ENCODE assay signal across 8 cellular contexts in genomic region chr21:15730484-15731242, GRCh38. TPM values are rescaled to one million over a fixed set of nuclear protein-coding genes. Genes with fewer than 3 reads are reported as not detected.
DNase-seq lines count a peak whose midpoint lies in the region; ATAC-seq, FAIRE-seq and TF ChIP-seq lines count a peak whose summit lies in the region.

No MANE protein-coding gene starts in this region.

- H3K4me3 Mint-ChIP-seq in stimulated activated memory B cell treated with anti-CD40 and anti-IgM and Interleukin-4, amounts not matched to agents 10 μg/mL and 1 μg/mL and 100 μg/mL, for 72 hours: peak overlapping the region; percentile 90

- intact Hi-C loops in ascending aorta (cut with DNase I): loop anchor here (10.0 kb wide), 1 partner anchor 54 kb away; no protein-coding TSS in a partner anchor
- intact Hi-C loops in kidney (cut with DNase I): no loop called here

- no peaks in the 10 kb centered on the region for H3K27me3 ChIP-seq in ascending aorta

- no peaks in the 10 kb centered on the region for H3K36me3 Mint-ChIP-seq in stimulated activated memory B cell treated with anti-CD40 and anti-IgM and Interleukin-4, amounts not matched to agents 10 μg/mL and 1 μg/mL and 100 μg/mL, for 72 hours

- H3K4me3 ChIP-seq in LNCaP clone FGC (ENCODE audit: low read depth, low read length) (peak overlapping the region; percentile 65), ascending aorta (peak overlapping the region; percentile 89 to 100), kidney (ENCODE audit: low read length in 2 of 2) (peak overlapping the region; percentile 77 to 96)

- TF ChIP-seq CTCF in LNCaP clone FGC (IDR thresholded peaks at IDR 0.05; ENCODE audit: control insufficient read depth, extremely low read depth, insufficient read depth) (no peak), ascending aorta (IDR thresholded peaks at IDR 0.05) (no peak), kidney (IDR thresholded peaks at IDR 0.05; ENCODE audit: borderline replicate concordance, extremely low read depth, insufficient read depth) (no peak)

- peak overlapping the region; percentile 80 for H3K27ac Mint-ChIP-seq in stimulated activated memory B cell treated with anti-CD40 and anti-IgM and Interleukin-4, amounts not matched to agents 10 μg/mL and 1 μg/mL and 100 μg/mL, for 72 hours

- H3K4me1 ChIP-seq in ascending aorta: peaks cover 0 to 10% of the 10 kb centered on the region in 2 donors
- peaks cover 2 to 11% of the 10 kb centered on the region in 2 donors for H3K4me1 ChIP-seq in kidney (ENCODE audit: control insufficient read depth in 1 of 2, insufficient read depth in 1 of 2, low read depth in 1 of 2, low read length in 2 of 2)

- FAIRE-seq in kidney (lab: Jason Lieb, UNC): no peak

- no peaks in the 10 kb centered on the region for H3K9me3 ChIP-seq in ascending aorta
- H3K9me3 ChIP-seq in kidney (ENCODE audit: control insufficient read depth in 1 of 2, low read length in 2 of 2): no peaks in the 10 kb centered on the region

- no peak for ATAC-seq in stimulated activated memory B cell treated with anti-CD40 and anti-IgM and Interleukin-4, amounts not matched to agents 10 μg/mL and 1 μg/mL and 100 μg/mL, for 72 hours

- H3K36me3 ChIP-seq in ascending aorta: no peaks in the 10 kb centered on the region
- H3K36me3 ChIP-seq in kidney (ENCODE audit: control insufficient read depth in 1 of 2, insufficient read depth in 2 of 2, low read length in 2 of 2): no peaks in the 10 kb centered on the region

- H3K4me1 Mint-ChIP-seq in stimulated activated memory B cell treated with anti-CD40 and anti-IgM and Interleukin-4, amounts not matched to agents 10 μg/mL and 1 μg/mL and 100 μg/mL, for 72 hours: peaks cover 35% of the 10 kb centered on the region

- no peaks in the 10 kb centered on the region for H3K27me3 Mint-ChIP-seq in stimulated activated memory B cell treated with anti-CD40 and anti-IgM and Interleukin-4, amounts not matched to agents 10 μg/mL and 1 μg/mL and 100 μg/mL, for 72 hours

- H3K27ac ChIP-seq in ascending aorta: peak overlapping the region; percentile 92 to 95
- H3K27ac ChIP-seq in kidney (ENCODE audit: low read depth in 2 of 2, low read length in 2 of 2): peak overlapping the region; percentile 81 to 90

- H3K9me3 Mint-ChIP-seq in stimulated activated memory B cell treated with anti-CD40 and anti-IgM and Interleukin-4, amounts not matched to agents 10 μg/mL and 1 μg/mL and 100 μg/mL, for 72 hours: no peaks in the 10 kb centered on the region

- peak overlapping the region; percentile 74 to 79 for H3K9ac ChIP-seq in kidney (ENCODE audit: low read length in 2 of 2)

- peak in 2 of 3 experiments; percentile 54 to 86 for DNase-seq in NCI-H1417 (lab: John Stamatoyannopoulos, UW)
- no peak for DNase-seq in NCI-H1417 treated with DMSO at 0.1 percent for 48 hours (lab: John Stamatoyannopoulos, UW)
- DNase-seq in LNCaP clone FGC (ENCODE audit: low read depth): no peak
- DNase-seq in ascending aorta (ENCODE audit: low spot score in 2 of 2): no peak
- no peak for DNase-seq in kidney
- no peak for DNase-seq in superior temporal gyrus (ENCODE audit: extremely low spot score)
- no peak for DNase-seq in CD1c-positive myeloid dendritic cell (ENCODE audit: extremely low spot score)

RNA-seq across cellular contexts. Expression of gene USP25, which starts 0.9 kb away (rescaled TPM):
- total RNA-seq in ascending aorta (29.2 TPM), kidney (51.6 TPM)
- polyA plus RNA-seq in kidney (ENCODE audit: insufficient read depth, low read depth, low replicate concordance): 14.0 TPM

Comparison
In these comparisons a context has a peak if more than half of its experiments do, and no peak if none do; other contexts are left out.
1. DNase-seq: peak in NCI-H1417 (2 of 3); none in NCI-H1417 treated with DMSO at 0.1 percent for 48 hours (single experiment), LNCaP clone FGC (single experiment), ascending aorta (0 of 2), kidney (single experiment), superior temporal gyrus (single experiment) and CD1c-positive myeloid dendritic cell (single experiment).
2. Peak in every context shown above with its lines, with median percentiles within 50 percentile points of each other: H3K4me3 ChIP-seq.